10 cellular contexts compared by ENCODE assay signal in the genomic region with DNA sequence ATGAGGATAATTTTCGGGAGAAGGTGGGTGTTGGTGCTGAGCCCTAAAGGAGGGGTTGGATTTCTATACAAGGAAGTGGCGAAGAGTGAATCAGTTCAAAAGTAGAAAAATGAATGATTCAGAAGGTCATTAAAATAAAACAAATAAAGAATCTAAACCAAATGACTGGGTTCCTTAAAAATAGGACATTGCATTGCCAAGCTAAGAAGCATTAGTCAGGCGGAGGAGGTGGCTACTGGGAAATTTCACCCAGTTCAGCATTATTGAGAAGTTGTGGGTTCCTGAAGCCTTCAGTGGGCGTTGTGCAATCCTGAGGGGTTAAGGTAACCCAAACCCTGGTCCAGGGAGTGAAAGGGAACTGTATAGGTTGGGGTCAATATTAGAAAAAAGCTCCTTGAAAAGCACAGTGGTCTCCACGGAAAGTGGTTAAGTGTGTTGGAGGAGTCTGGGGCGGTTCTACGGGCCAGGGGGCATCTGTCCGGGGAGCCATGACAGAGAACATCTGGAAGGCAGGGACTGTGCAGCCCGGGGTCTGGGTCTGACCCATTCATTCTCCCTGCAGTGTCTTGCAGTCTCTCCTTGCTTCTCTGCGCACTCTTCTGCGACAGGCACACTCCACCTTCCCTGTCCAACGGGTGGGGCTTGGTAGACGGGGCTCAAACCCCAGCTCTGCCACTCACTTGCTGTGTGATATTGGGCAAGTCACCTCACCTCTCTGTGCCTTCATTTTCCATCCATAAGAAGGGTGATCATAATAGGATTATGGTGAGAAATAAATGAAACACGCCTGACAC. TPM values are rescaled to one million over a fixed set of nuclear protein-coding genes. Genes with fewer than 3 reads are reported as not detected.
DNase-seq lines count a peak whose midpoint lies in the region; ATAC-seq and TF ChIP-seq lines count a peak whose summit lies in the region.
"Had no signal": no experiment of that assay in that cellular context is flagged by ENCODE, and none has a peak within 500 bp of the region (broad histone marks: within the 10 kb centered on the region; RNA-seq: fewer than 3 reads in every experiment).

No MANE protein-coding gene starts in this region.

- intact Hi-C loops in PC-3 (cut with micrococcal nuclease): loop anchor here (1.0 kb wide), 3 partner anchors 16 to 26 kb away; no protein-coding TSS in a partner anchor

- H2AFZ ChIP-seq in PC-3 (ENCODE audit: low read length): no peak overlapping the region

- H3F3A ChIP-seq in PC-3 (ENCODE audit: low read length, unreplicated experiment): no peaks in the 10 kb centered on the region

- ATAC-seq in PC-3: peak; percentile 78

- H3K79me2 ChIP-seq in PC-3 (ENCODE audit: low read length): no peaks in the 10 kb centered on the region

- in situ Hi-C loops in Caki2 (cut with HindIII; ENCODE audit: low pct_unique_long_range_greater_than_20kb, low sequenced_read_pairs): loop anchor here (25.0 kb wide), 1 partner anchor 114 kb away; no protein-coding TSS in a partner anchor

- H3K27ac ChIP-seq in PC-3 (ENCODE audit: low read length) (peak overlapping the region; percentile 94), epithelial cell of prostate (peak overlapping the region; percentile 99)

- peaks cover 65% of the 10 kb centered on the region for H3K4me1 ChIP-seq in PC-3 (ENCODE audit: insufficient read depth, low read length)

- H3K27me3 ChIP-seq in PC-3 (ENCODE audit: low read length): no peaks in the 10 kb centered on the region

- no peaks in the 10 kb centered on the region for H4K20me1 ChIP-seq in PC-3 (ENCODE audit: low read length)

- H3K9me2 ChIP-seq in PC-3 (replicated peaks; ENCODE audit: low read length): no peaks in the 10 kb centered on the region

- peak overlapping the region; percentile 75 for H3K9ac ChIP-seq in PC-3 (ENCODE audit: low read length)

- DNase-seq in Caki2 (ENCODE audit: low read depth): peak; percentile 67
- peak; percentile 91 for DNase-seq in PC-3
- peak; percentile 65 for DNase-seq in epithelial cell of prostate (ENCODE audit: low read depth, low spot score)
- DNase-seq in pulmonary artery endothelial cell (ENCODE audit: low read depth, low spot score): peak; percentile 24
- DNase-seq in NK-92 (lab: John Stamatoyannopoulos, UW; ENCODE audit: unreplicated experiment): no peak
- DNase-seq in activated effector memory CD4-positive, alpha-beta T cell treated with Interleukin-2 at 50 U/mL for 16 hours: no peak
- no peak for DNase-seq in stimulated activated CD8-positive, alpha-beta memory T cell treated with anti-CD3 and anti-CD28 coated beads, Interleukin-4, amount 100 ng/mL, for 48 hours
- no peak for DNase-seq in iPS-NIHi7 (ENCODE audit: extremely low spot score)
- DNase-seq: naive B cell, NCI-H1417 had no signal

- no peaks in the 10 kb centered on the region for H3K9me3 ChIP-seq in PC-3 (ENCODE audit: low read length)

- CTCF ChIA-PET in PC-3 (lab: Charles Lee): interaction anchor here (1.9 kb wide), 1 partner anchor 27 kb away, joined by 4 read pairs; no protein-coding TSS in a partner anchor

- H3K4me2 ChIP-seq in PC-3 (ENCODE audit: low read length): peak overlapping the region; percentile 76

- POLR2A ChIA-PET in PC-3 (lab: Charles Lee; ENCODE audit: unreplicated experiment): interaction anchor here (0.5 to 0.9 kb wide), 2 partner anchors 27 to 71 kb away, joined by 3 read pairs; no protein-coding TSS in a partner anchor

- TF ChIP-seq CTCF in PC-3 (conservative IDR thresholded peaks at IDR 0.05; ENCODE audit: low read depth, low read length): no peak

- TSS peak; percentile 71 for BruUV-seq in PC-3 (replicated peaks; lab: Mats Ljungman, UMichigan)

- H3K4me3 ChIP-seq in PC-3 (ENCODE audit: low read length): no peak overlapping the region

- H3K36me3 ChIP-seq in PC-3 (ENCODE audit: low read depth, low read length): no peaks in the 10 kb centered on the region

RNA-seq across cellular contexts. Expression of gene DUSP1, which starts 27.6 kb away (rescaled TPM):
- total RNA-seq in Caki2 (2014; rRNA removed; shearing (Covaris generic); ENCODE audit: low replicate concordance): 143 and 159 TPM in 2 replicates
- total RNA-seq in PC-3 (2014; rRNA removed) (522 and 586 TPM in 2 replicates), pulmonary artery endothelial cell (71.0 and 72.0 TPM in 2 replicates)

RNA-seq across cellular contexts. Expression of gene ERGIC1, which starts 35.4 kb away (rescaled TPM):
- 76.3 and 84.8 TPM in 2 replicates for total RNA-seq in Caki2 (2014; rRNA removed; shearing (Covaris generic); ENCODE audit: low replicate concordance)
- 124 and 148 TPM in 2 replicates for total RNA-seq in PC-3 (2014; rRNA removed)
- total RNA-seq in pulmonary artery endothelial cell: 105 and 110 TPM in 2 replicates

Comparison
In these comparisons a context has a peak if more than half of its experiments do, and no peak if none do; other contexts are left out.
1. DNase-seq: peak in Caki2 (single experiment), PC-3 (single experiment), epithelial cell of prostate (single experiment) and pulmonary artery endothelial cell (single experiment); none in NK-92 (single experiment), activated effector memory CD4-positive, alpha-beta T cell treated with Interleukin-2 at 50 U/mL for 16 hours (single experiment), stimulated activated CD8-positive, alpha-beta memory T cell treated with anti-CD3 and anti-CD28 coated beads, Interleukin-4, amount 100 ng/mL, for 48 hours (single experiment) and iPS-NIHi7 (single experiment).